20 cellular contexts compared by ENCODE assay signal in genomic region chr3:125418306-125418705, GRCh38. TPM values are rescaled to one million over a fixed set of nuclear protein-coding genes. Genes with fewer than 3 reads are reported as not detected.
A peak's percentile ranks its signal among the peaks of the same experiment; 100 is the strongest.
DNase-seq lines count a peak whose midpoint lies in the region; ATAC-seq and TF ChIP-seq lines count a peak whose summit lies in the region.
"Had no signal": no experiment of that assay in that cellular context is flagged by ENCODE, and none has a peak within 500 bp of the region (broad histone marks: within the 10 kb centered on the region; RNA-seq: fewer than 3 reads in every experiment).

No MANE protein-coding gene starts in this region.

- H3K36me3 ChIP-seq in SK-N-SH (replicated peaks in 1 of 2; ENCODE audit: control insufficient read depth in 1 of 2, insufficient read depth in 2 of 2, low read length in 1 of 2) (no peaks in the 10 kb centered on the region), adipocyte (ENCODE audit: control insufficient read depth, insufficient read depth, low read length, severe bottlenecking) (no peaks in the 10 kb centered on the region)
- H3K36me3 ChIP-seq: BE2C, HAP-1 had no signal

- H3K4me1 Mint-ChIP-seq in neural crest cell: no peaks in the 10 kb centered on the region
- no peaks in the 10 kb centered on the region for H3K4me1 Mint-ChIP-seq in activated naive CD4-positive, alpha-beta T cell treated with anti-CD3 and anti-CD28 coated beads, Interleukin-2, amount 10 ng/mL, durations not matched to agents 7 days and 5 days
- H3K4me1 Mint-ChIP-seq: CD4-positive, CD25-positive, alpha-beta regulatory T cell; CD8-positive, alpha-beta memory T cell; IgD-negative memory B cell had no signal

- no peaks in the 10 kb centered on the region for H3K27me3 ChIP-seq in SK-N-SH (ENCODE audit: insufficient read depth)
- H3K27me3 ChIP-seq in adipocyte (replicated peaks; ENCODE audit: control insufficient read depth, insufficient read depth, low read length): no peaks in the 10 kb centered on the region
- H3K27me3 ChIP-seq: BE2C had no signal

- H3K4me1 ChIP-seq in SK-N-SH (ENCODE audit: control insufficient read depth in 1 of 2, insufficient read depth in 2 of 2, low read depth in 1 of 2, low read length in 1 of 2) (no peaks in the 10 kb centered on the region), adipocyte (ENCODE audit: control insufficient read depth, insufficient read depth, low read length) (no peaks in the 10 kb centered on the region)
- H3K4me1 ChIP-seq: A549, BE2C had no signal

- no peak overlapping the region for H3K4me3 Mint-ChIP-seq in neural crest cell
- no peak overlapping the region for H3K4me3 Mint-ChIP-seq in activated naive CD4-positive, alpha-beta T cell treated with anti-CD3 and anti-CD28 coated beads, Interleukin-2, amount 10 ng/mL, durations not matched to agents 7 days and 5 days
- H3K4me3 Mint-ChIP-seq: CD4-positive, CD25-positive, alpha-beta regulatory T cell; CD8-positive, alpha-beta memory T cell; IgD-negative memory B cell had no signal

- no peaks in the 10 kb centered on the region for H3K9me2 ChIP-seq in SK-N-SH

- POLR2A ChIA-PET in SK-N-SH (lab: Yijun Ruan, JAX): no interaction called here

- H3F3A ChIP-seq in SK-N-SH (replicated peaks; ENCODE audit: insufficient read depth): peaks cover 7% of the 10 kb centered on the region

- 88% methylated on average over 4 of the region's 4 CpGs for WGBS in SK-N-SH (ENCODE audit: low lambda C conversion rate)

- intact Hi-C loops in left colon (cut with DNase I, micrococcal nuclease): no loop called here

- H3K9ac ChIP-seq in SK-N-SH: no peak overlapping the region
- H3K9ac ChIP-seq in adipocyte (ENCODE audit: low read length): no peak overlapping the region

- DNase-seq in SK-N-SH (no peak), adipocyte (ENCODE audit: low read depth) (peak; percentile 44), neural crest cell (ENCODE audit: low read depth, low spot score) (no peak), left colon (no peak), occipital lobe (lab: John Stamatoyannopoulos, UW) (no peak)
- no peak for DNase-seq in activated naive CD4-positive, alpha-beta T cell treated with anti-CD3 and anti-CD28 coated beads, Interleukin-2, amount 10 ng/mL, durations not matched to agents 7 days and 5 days
- DNase-seq: BE2C; C1 segment of cervical spinal cord; CD4-positive, CD25-positive, alpha-beta regulatory T cell; CD8-positive, alpha-beta memory T cell; COR-L47; DMS 273 treated with DMSO at 0.1 percent for 48 hours; DMS53; KBM-7 had no signal

- peaks cover 2% of the 10 kb centered on the region for H3K27me3 Mint-ChIP-seq in neural crest cell (ENCODE audit: low read depth)
- H3K27me3 Mint-ChIP-seq in activated naive CD4-positive, alpha-beta T cell treated with anti-CD3 and anti-CD28 coated beads, Interleukin-2, amount 10 ng/mL, durations not matched to agents 7 days and 5 days: peaks cover 7% of the 10 kb centered on the region
- H3K27me3 Mint-ChIP-seq: IgD-negative memory B cell had no signal

- H4K20me1 ChIP-seq in SK-N-SH (ENCODE audit: insufficient read depth): no peaks in the 10 kb centered on the region

- no peak for TF ChIP-seq CTCF in SK-N-SH (IDR thresholded peaks at IDR 0.05)
- TF ChIP-seq CTCF in neural crest cell (conservative IDR thresholded peaks at IDR 0.05): no peak

- H3K27ac Mint-ChIP-seq in neural crest cell (ENCODE audit: unreplicated experiment): peak overlapping the region; percentile 50
- H3K27ac Mint-ChIP-seq in activated naive CD4-positive, alpha-beta T cell treated with anti-CD3 and anti-CD28 coated beads, Interleukin-2, amount 10 ng/mL, durations not matched to agents 7 days and 5 days: no peak overlapping the region
- H3K27ac Mint-ChIP-seq: CD4-positive, CD25-positive, alpha-beta regulatory T cell; IgD-negative memory B cell had no signal

- ATAC-seq in SK-N-SH treated with all-trans-retinoic acid at 6 μM for 48 hours (no peak; the same call in 2 of the 3 replicates), left colon (no peak)
- ATAC-seq: A549 had no signal

- CTCF ChIA-PET in SK-N-SH (lab: Yijun Ruan, JAX): interaction anchor here (5.2 kb wide), 1 partner anchor 20 kb away, joined by 38 read pairs; no protein-coding TSS in a partner anchor
- CTCF ChIA-PET in activated naive CD4-positive, alpha-beta T cell treated with anti-CD3 and anti-CD28 coated beads, Interleukin-2, amount 10 ng/mL, durations not matched to agents 7 days and 5 days (lab: Charles Lee): no interaction called here

- TF ChIP-seq EP300 in SK-N-SH (IDR thresholded peaks at IDR 0.05; ENCODE audit: borderline replicate concordance in 1 of 2, low read depth in 1 of 2, low read length in 1 of 2): no peak

- no peaks in the 10 kb centered on the region for H3K79me2 ChIP-seq in SK-N-SH (ENCODE audit: insufficient read depth)

- no peak overlapping the region for H3K27ac ChIP-seq in SK-N-SH (ENCODE audit: low read depth in 2 of 2, low read length in 1 of 2)
- H3K27ac ChIP-seq: 22Rv1, A549, HL-60 had no signal

- H3K9me3 ChIP-seq in SK-N-SH (no peaks in the 10 kb centered on the region), adipocyte (ENCODE audit: control insufficient read depth, low read length) (no peaks in the 10 kb centered on the region)
- H3K9me3 ChIP-seq: A549, BE2C, HAP-1 had no signal

- peaks cover 4% of the 10 kb centered on the region for H3K36me3 Mint-ChIP-seq in neural crest cell (ENCODE audit: low read depth)
- H3K36me3 Mint-ChIP-seq in activated naive CD4-positive, alpha-beta T cell treated with anti-CD3 and anti-CD28 coated beads, Interleukin-2, amount 10 ng/mL, durations not matched to agents 7 days and 5 days: no peaks in the 10 kb centered on the region
- H3K36me3 Mint-ChIP-seq: CD4-positive, CD25-positive, alpha-beta regulatory T cell; CD8-positive, alpha-beta memory T cell; IgD-negative memory B cell had no signal

- H3K9me3 Mint-ChIP-seq in neural crest cell: peaks cover 4% of the 10 kb centered on the region
- peaks cover 9% of the 10 kb centered on the region for H3K9me3 Mint-ChIP-seq in activated naive CD4-positive, alpha-beta T cell treated with anti-CD3 and anti-CD28 coated beads, Interleukin-2, amount 10 ng/mL, durations not matched to agents 7 days and 5 days
- H3K9me3 Mint-ChIP-seq: CD8-positive, alpha-beta memory T cell had no signal

- no peak overlapping the region for H3K4me2 ChIP-seq in SK-N-SH
- H3K4me2 ChIP-seq: A549 had no signal

- no peak overlapping the region for H2AFZ ChIP-seq in SK-N-SH (ENCODE audit: low read depth)

- no peak for TF ChIP-seq RAD21 in SK-N-SH (IDR thresholded peaks at IDR 0.05; ENCODE audit: low read length)

- no peak overlapping the region for H3K4me3 ChIP-seq in SK-N-SH (ENCODE audit: low read depth in 2 of 2, low read length in 1 of 2)
- H3K4me3 ChIP-seq in adipocyte (ENCODE audit: low read length): no peak overlapping the region
- H3K4me3 ChIP-seq: A549, HAP-1 had no signal

TF ChIP-seq in SK-N-SH, 30 proteins besides CTCF, POLR2A, EP300 and RAD21:
- TF ChIP-seq FOSL2 (IDR thresholded peaks at IDR 0.05; ENCODE audit: borderline replicate concordance, low read depth) (no peak), TCF12 (IDR thresholded peaks at IDR 0.05) (peak; percentile 29; the same call in 1 of the 2 replicates)

TF ChIP-seq in SK-N-SH treated with all-trans-retinoic acid at 6 μM for 48 hours, 23 proteins besides CTCF, POLR2A, EP300 and RAD21:
- no peak for TF ChIP-seq TCF4 (CRISPR knock-in tag; IDR thresholded peaks at IDR 0.05; ENCODE audit: borderline replicate concordance)
- no peak for TF ChIP-seq SNAI2 (CRISPR knock-in tag; IDR thresholded peaks at IDR 0.05)
- TF ChIP-seq RARB (CRISPR knock-in tag; IDR thresholded peaks at IDR 0.05): no peak
- no peak for TF ChIP-seq TSHZ2 (CRISPR knock-in tag; IDR thresholded peaks at IDR 0.05)
- no peak for TF ChIP-seq CSDC2 (CRISPR knock-in tag; IDR thresholded peaks at IDR 0.05)
- no peak for TF ChIP-seq ZNF8 (CRISPR knock-in tag; IDR thresholded peaks at IDR 0.05)
- TF ChIP-seq ISL1 (CRISPR knock-in tag; IDR thresholded peaks at IDR 0.05): no peak
- TF ChIP-seq ZFP30 (CRISPR knock-in tag; IDR thresholded peaks at IDR 0.05): no peak
- no peak for TF ChIP-seq ZNF70 (CRISPR knock-in tag; IDR thresholded peaks at IDR 0.05)
- no peak for TF ChIP-seq ESRRG (CRISPR knock-in tag; IDR thresholded peaks at IDR 0.05)
- no peak for TF ChIP-seq ARNTL (CRISPR knock-in tag; IDR thresholded peaks at IDR 0.05; ENCODE audit: borderline replicate concordance, low read depth)

RNA-seq across cellular contexts. Expression of gene ZNF148, which starts 43.2 kb away (rescaled TPM):
- polyA plus RNA-seq in SK-N-SH (2012; rRNA removed): 5.1 and 7.1 TPM in 2 replicates
- polyA plus RNA-seq in SK-N-SH (2012; cell fraction: cytosol; rRNA removed): 6.7 and 7.7 TPM in 2 replicates
- polyA plus RNA-seq in SK-N-SH (2012; cell fraction: nucleus; rRNA removed): 5.3 and 9.7 TPM in 2 replicates
- 38.1 and 38.3 TPM in 2 replicates for total RNA-seq in neural crest cell
- 10 to 100 TPM; 44.3 to 48.6 TPM for total RNA-seq in left colon
- 111 TPM for total RNA-seq in occipital lobe
